ENCODE assay signal across 8 cellular contexts in genomic region chr5:34245813-34246212, GRCh38.
DNase-seq lines count a peak whose midpoint lies in the region; ATAC-seq, FAIRE-seq and TF ChIP-seq lines count a peak whose summit lies in the region.
"Not testable (repeated sequence)": the region's sequence is repeated elsewhere in the genome, so short reads cannot be mapped to it uniquely, and the experiment has no call there.

No MANE protein-coding gene starts in this region.

- not testable (repeated sequence) for H2AK5ac ChIP-seq in H9 (ENCODE audit: insufficient read length, low read length)

- H3K9me3 Mint-ChIP-seq in H9; activated T-cell treated with anti-CD3 and anti-CD28 coated beads, Interleukin-2, amount 50 U/mL, for 72 hours: not testable (repeated sequence)

- not testable (repeated sequence) for H3K18ac ChIP-seq in H9 (ENCODE audit: insufficient read length, low read depth, low read length)

- not testable (repeated sequence) for H3K9me3 ChIP-seq in H9 (ENCODE audit: control insufficient read depth, low read depth, low read length); PC-3 (ENCODE audit: low read length); effector memory CD4-positive, alpha-beta T cell (ENCODE audit: control insufficient read depth, low read length); lower lobe of right lung; small intestine (ENCODE audit: control insufficient read depth, low read depth)

- H2BK120ac ChIP-seq in H9 (ENCODE audit: low read depth, low read length, poor library complexity, severe bottlenecking): not testable (repeated sequence)

- H4K5ac ChIP-seq in H9 (ENCODE audit: insufficient read length, low read depth, low read length): not testable (repeated sequence)

- not testable (repeated sequence) for H2BK20ac ChIP-seq in H9 (ENCODE audit: low read depth, low read length, poor library complexity, severe bottlenecking)

- not testable (repeated sequence) for H3K27me3 Mint-ChIP-seq in H9 (ENCODE audit: low read depth); activated T-cell treated with anti-CD3 and anti-CD28 coated beads, Interleukin-2, amount 50 U/mL, for 72 hours (ENCODE audit: low read depth)

- not testable (repeated sequence) for H3K14ac ChIP-seq in H9 (ENCODE audit: insufficient read depth, low read length)

- H2BK12ac ChIP-seq in H9 (ENCODE audit: insufficient read length, low read depth, low read length): not testable (repeated sequence)

- H3K79me1 ChIP-seq in H9 (ENCODE audit: insufficient read depth, low read depth, low read length, poor library complexity, severe bottlenecking): not testable (repeated sequence)

- H2AFZ ChIP-seq in H9 (ENCODE audit: low read length); PC-3 (ENCODE audit: low read length): not testable (repeated sequence)

- not testable (repeated sequence) for H3K23me2 ChIP-seq in H9 (ENCODE audit: insufficient read length, low read depth, low read length, poor library complexity, severe bottlenecking)

- H3K23ac ChIP-seq in H9 (ENCODE audit: insufficient read length, low read depth, low read length): not testable (repeated sequence)

- H3T11ph ChIP-seq in H9 (ENCODE audit: low read length): not testable (repeated sequence)

- not testable (repeated sequence) for H3K79me2 ChIP-seq in H9 (ENCODE audit: insufficient read depth, low read length)
- peaks cover 15% of the 10 kb centered on the region for H3K79me2 ChIP-seq in PC-3 (ENCODE audit: low read length)

- H3K56ac ChIP-seq in H9 (ENCODE audit: insufficient read length, low read depth, low read length): not testable (repeated sequence)

- BruUV-seq in PC-3 (replicated peaks; lab: Mats Ljungman, UMichigan): not testable (repeated sequence)

- H3K9me2 ChIP-seq in PC-3 (replicated peaks; ENCODE audit: low read length): not testable (repeated sequence)

- not testable (repeated sequence) for H3K4ac ChIP-seq in H9 (ENCODE audit: low read depth, low read length)

- not testable (repeated sequence) for H2BK15ac ChIP-seq in H9 (ENCODE audit: low read depth, low read length)

- H3K4me3 ChIP-seq in AG04449 (ENCODE audit: low read depth, low read length) (peak overlapping the region; percentile 2), PC-3 (ENCODE audit: low read length) (peak overlapping the region; percentile 40; the same call in 1 of the 2 replicates), lower lobe of right lung (peak overlapping the region; percentile 17), small intestine (ENCODE audit: low read depth in 1 of 2, low read length in 2 of 2) (peak overlapping the region in 1 of 2 donors; percentile 23)
- H3K4me3 ChIP-seq in effector memory CD4-positive, alpha-beta T cell (ENCODE audit: insufficient read depth, low read depth, low read length, poor library complexity, severe bottlenecking): not testable (repeated sequence)

- WGBS in H9 (ENCODE audit: extremely low coverage, insufficient read length, low lambda C conversion rate): no CpG with 5 or more reads among the region's 2 CpGs
- 8 to 44% (median 23%) methylated on average over 2 of the region's 2 CpGs for WGBS in small intestine, 3 donors

- DNase-seq in AG04449 (ENCODE audit: low read depth, low spot score); H9; effector memory CD4-positive, alpha-beta T cell; lower lobe of right lung: not testable (repeated sequence)
- DNase-seq in NCI-H146 (lab: John Stamatoyannopoulos, UW) (peak; percentile 80), PC-3 (peak; percentile 78), small intestine (peak; percentile 1)
- peak in 1 of 2 donors; percentile 3 for DNase-seq in activated T-cell treated with anti-CD3 and anti-CD28 coated beads, Interleukin-2, amount 50 U/mL, for 72 hours

- not testable (repeated sequence) for H4K8ac ChIP-seq in H9 (replicated peaks; ENCODE audit: insufficient read length, low read depth, low read length)

- POLR2A ChIA-PET in AG04449 (lab: Yijun Ruan, JAX); PC-3 (lab: Charles Lee; ENCODE audit: unreplicated experiment): not testable (repeated sequence)

- not testable (repeated sequence) for H3K4me2 ChIP-seq in H9 (ENCODE audit: insufficient read depth, insufficient read length, low read length)
- peak overlapping the region; percentile 63 for H3K4me2 ChIP-seq in PC-3 (ENCODE audit: low read length)

- not testable (repeated sequence) for H3K27ac ChIP-seq in H9 (ENCODE audit: insufficient read length, low read depth, low read length)
- H3K27ac ChIP-seq in PC-3 (ENCODE audit: low read length) (peak overlapping the region; percentile 74), lower lobe of right lung (peak overlapping the region; percentile 62), small intestine (ENCODE audit: low read depth in 1 of 2, low read length in 1 of 2) (peak overlapping the region; percentile 32 to 67)
- peak overlapping the region; percentile 42 for H3K27ac ChIP-seq in effector memory CD4-positive, alpha-beta T cell (ENCODE audit: insufficient read depth, low read length, poor library complexity, severe bottlenecking)

- H3F3A ChIP-seq in PC-3 (ENCODE audit: low read length, unreplicated experiment): not testable (repeated sequence)

- H3K27ac Mint-ChIP-seq in H9: peak overlapping the region in 2 of 3 experiments; percentile 44 to 61; a peak in 1 of 7 replicates
- H3K27ac Mint-ChIP-seq in activated T-cell treated with anti-CD3 and anti-CD28 coated beads, Interleukin-2, amount 50 U/mL, for 72 hours: peak overlapping the region; percentile 87

- H3K36me3 Mint-ChIP-seq in H9 (ENCODE audit: insufficient read depth in 1 of 3, low read depth in 3 of 3); activated T-cell treated with anti-CD3 and anti-CD28 coated beads, Interleukin-2, amount 50 U/mL, for 72 hours (ENCODE audit: insufficient read depth in 2 of 2): not testable (repeated sequence)

- intact Hi-C loops in PC-3 (cut with micrococcal nuclease): loop anchor here (5.0 kb wide), 1 partner anchor 206 kb away; no protein-coding TSS in a partner anchor
- intact Hi-C loops in lower lobe of right lung (cut with DNase I): not testable (repeated sequence)

- not testable (repeated sequence) for H4K20me1 ChIP-seq in H9 (ENCODE audit: control insufficient read depth, insufficient read depth, insufficient read length); PC-3 (ENCODE audit: low read length)

- peaks cover 9 to 11% of the 10 kb centered on the region in 2 experiments for H3K4me1 Mint-ChIP-seq in H9
- peaks cover 13% of the 10 kb centered on the region for H3K4me1 Mint-ChIP-seq in activated T-cell treated with anti-CD3 and anti-CD28 coated beads, Interleukin-2, amount 50 U/mL, for 72 hours (ENCODE audit: low read depth)

- H2BK5ac ChIP-seq in H9 (ENCODE audit: insufficient read length, low read length): not testable (repeated sequence)

- H3K4me1 ChIP-seq in H9 (ENCODE audit: insufficient read depth, low read length); PC-3 (ENCODE audit: insufficient read depth, low read length); effector memory CD4-positive, alpha-beta T cell (ENCODE audit: control insufficient read depth, insufficient read depth, low read length, poor library complexity, severe bottlenecking); lower lobe of right lung; small intestine (ENCODE audit: control insufficient read depth in 2 of 2, insufficient read depth in 1 of 2, low read depth in 1 of 2, low read length in 1 of 2): not testable (repeated sequence)

- not testable (repeated sequence) for H4K91ac ChIP-seq in H9 (ENCODE audit: insufficient read length, low read depth, low read length)

- CTCF ChIA-PET in AG04449 (lab: Yijun Ruan, JAX); PC-3 (lab: Charles Lee): not testable (repeated sequence)

- H3K9ac ChIP-seq in H9 (ENCODE audit: extremely low read depth, insufficient read length, low read length); PC-3 (ENCODE audit: low read length): not testable (repeated sequence)

- H3K27me3 ChIP-seq in H9 (ENCODE audit: insufficient read depth, low read length); PC-3 (ENCODE audit: low read length); effector memory CD4-positive, alpha-beta T cell (replicated peaks; ENCODE audit: control insufficient read depth, insufficient read depth, low read length, poor library complexity, severe bottlenecking); lower lobe of right lung (ENCODE audit: low read depth); small intestine (ENCODE audit: control insufficient read depth in 2 of 2, insufficient read depth in 2 of 2, low read length in 2 of 2): not testable (repeated sequence)

- FAIRE-seq in small intestine (lab: Jason Lieb, UNC): not testable (repeated sequence)

- H3K4me3 Mint-ChIP-seq in H9: peak overlapping the region in 1 of 2 experiments; percentile 25; a peak in 1 of 5 replicates
- H3K4me3 Mint-ChIP-seq in activated T-cell treated with anti-CD3 and anti-CD28 coated beads, Interleukin-2, amount 50 U/mL, for 72 hours: peak overlapping the region; percentile 67 to 85

- TF ChIP-seq CTCF in AG04449 (IDR thresholded peaks at IDR 0.05; ENCODE audit: insufficient read depth, low read length, missing control alignments); H9 (conservative IDR thresholded peaks at IDR 0.05); PC-3 (conservative IDR thresholded peaks at IDR 0.05; ENCODE audit: low read depth, low read length); lower lobe of right lung (IDR thresholded peaks at IDR 0.05): not testable (repeated sequence)

- not testable (repeated sequence) for H3K36me3 ChIP-seq in PC-3 (ENCODE audit: low read depth, low read length); effector memory CD4-positive, alpha-beta T cell (ENCODE audit: control insufficient read depth, insufficient read depth, low read length); lower lobe of right lung; small intestine (ENCODE audit: control insufficient read depth in 2 of 2, insufficient read depth in 2 of 2, low read length in 2 of 2)

- ATAC-seq in PC-3; activated T-cell treated with anti-CD3 and anti-CD28 coated beads, Interleukin-2, amount 50 U/mL, for 72 hours (replicated peaks in 1 of 2); lower lobe of right lung: not testable (repeated sequence)
